26 cellular contexts compared by ENCODE assay signal in genomic region chr4:185036842-185037241, GRCh38. TPM values are rescaled to one million over a fixed set of nuclear protein-coding genes. Genes with fewer than 3 reads are reported as not detected.
DNase-seq lines count a peak whose midpoint lies in the region; ATAC-seq and TF ChIP-seq lines count a peak whose summit lies in the region.
"Had no signal": no experiment of that assay in that cellular context is flagged by ENCODE, and none has a peak within 500 bp of the region (broad histone marks: within the 10 kb centered on the region; RNA-seq: fewer than 3 reads in every experiment).

No MANE protein-coding gene starts in this region.

- 63 to 70% methylated on average over 4 to 6 of the region's 6 CpGs for WGBS in endodermal cell (ENCODE audit: insufficient coverage in 1 of 2, insufficient read length in 1 of 2), 2 experiments

- no peak overlapping the region for H3K27ac Mint-ChIP-seq in GM23338
- H3K27ac Mint-ChIP-seq in endodermal cell, result no peak overlapping the region
- no peak overlapping the region for H3K27ac Mint-ChIP-seq in progenitor cell of endocrine pancreas
- H3K27ac Mint-ChIP-seq: CD14-positive monocyte, IgD-negative memory B cell had no signal

- H3K36me3 ChIP-seq in GM23338 (ENCODE audit: insufficient read depth) (no peaks in the 10 kb centered on the region), endodermal cell (ENCODE audit: control insufficient read depth, insufficient read depth, low read length) (no peaks in the 10 kb centered on the region)

- H4K20me1 ChIP-seq in GM23338 (replicated peaks; ENCODE audit: insufficient read depth), result no peaks in the 10 kb centered on the region

- H3K27me3 ChIP-seq in GM23338 (ENCODE audit: insufficient read depth) (peaks cover 18% of the 10 kb centered on the region; the same call in 1 of the 2 replicates), endodermal cell (ENCODE audit: control insufficient read depth, insufficient read depth, low read length, poor library complexity, severe bottlenecking) (peaks cover 25% of the 10 kb centered on the region)

- no peaks in the 10 kb centered on the region for H3K9me3 ChIP-seq in endodermal cell (ENCODE audit: control insufficient read depth, low read length)

- H3K79me2 ChIP-seq in GM23338 (replicated peaks; ENCODE audit: insufficient read depth), result no peaks in the 10 kb centered on the region

- no peak overlapping the region for H3K4me3 Mint-ChIP-seq in GM23338
- H3K4me3 Mint-ChIP-seq in endodermal cell, result no peak overlapping the region
- H3K4me3 Mint-ChIP-seq in progenitor cell of endocrine pancreas (ENCODE audit: low read depth), result no peak overlapping the region
- H3K4me3 Mint-ChIP-seq: CD14-positive monocyte, IgD-negative memory B cell had no signal

- TF ChIP-seq CTCF in GM23338 (conservative IDR thresholded peaks at IDR 0.05; ENCODE audit: low read depth in 2 of 2) (peak; percentile 57 to 85), endodermal cell (conservative IDR thresholded peaks at IDR 0.05) (peak; percentile 58), progenitor cell of endocrine pancreas (IDR thresholded peaks at IDR 0.05; ENCODE audit: unreplicated experiment) (peak; percentile 12)

- no peak overlapping the region for H2AFZ ChIP-seq in GM23338

- H3K27ac ChIP-seq in GM23338 (ENCODE audit: low read depth), result no peak overlapping the region
- no peak overlapping the region for H3K27ac ChIP-seq in endodermal cell (ENCODE audit: low read depth, low read length)
- H3K27ac ChIP-seq: HL-60 had no signal

- H3K4me3 ChIP-seq in GM23338 (no peak overlapping the region), endodermal cell (ENCODE audit: low read length) (no peak overlapping the region)
- no peak overlapping the region for H3K4me3 ChIP-seq in Jurkat, Clone E6-1 (ENCODE audit: low read length)

- DNase-seq in GM23338 (ENCODE audit: low spot score), result peak; percentile 62
- DNase-seq in Jurkat, Clone E6-1 (ENCODE audit: low read depth, low spot score), result peak; percentile 17
- peak; percentile 58 for DNase-seq in endodermal cell
- no peak for DNase-seq in progenitor cell of endocrine pancreas (ENCODE audit: low spot score, unreplicated experiment)
- DNase-seq: AML-193; DMS79; MM.1S; NCI-H1092; NCI-H146; NCI-H2029 treated with DMSO at 0.1 percent for 48 hours; NCI-H2171; NCI-H446; NK-92 treated with Interleukin-12 subunit alpha and Interleukin-12 subunit beta, amount 100 ng/mL, for 24 hours; OCI-M1; SHP77; T-helper 1 cell had no signal

- H3K9me2 ChIP-seq in GM23338 (ENCODE audit: insufficient read depth), result no peaks in the 10 kb centered on the region

- H3K4me1 Mint-ChIP-seq in GM23338 (peaks cover 8% of the 10 kb centered on the region), endodermal cell (peaks cover 7% of the 10 kb centered on the region), progenitor cell of endocrine pancreas (ENCODE audit: low read depth) (no peaks in the 10 kb centered on the region)

- H3K9me3 Mint-ChIP-seq in GM23338 (peaks cover 12% of the 10 kb centered on the region; the same call in 2 of the 3 replicates), endodermal cell (peaks cover 12% of the 10 kb centered on the region), progenitor cell of endocrine pancreas (ENCODE audit: low read depth) (no peaks in the 10 kb centered on the region)

- H3F3A ChIP-seq in GM23338 (replicated peaks; ENCODE audit: low read depth), result peaks cover 7% of the 10 kb centered on the region; the same call in 1 of the 2 replicates

- no peak overlapping the region for H3K9ac ChIP-seq in endodermal cell (ENCODE audit: extremely low read depth, low read length, poor library complexity, severe bottlenecking)

- ATAC-seq in GM23338 (peak; percentile 88), HG03457 (IDR thresholded peaks at IDR 0.05; ENCODE audit: unreplicated experiment) (no peak), GM21381 (IDR thresholded peaks at IDR 0.05; ENCODE audit: unreplicated experiment) (no peak), GM21529 (IDR thresholded peaks at IDR 0.05; ENCODE audit: unreplicated experiment) (no peak)

- peaks cover 1% of the 10 kb centered on the region for H3K27me3 Mint-ChIP-seq in GM23338 (ENCODE audit: insufficient read depth, low read depth, poor library complexity)
- peaks cover 36% of the 10 kb centered on the region for H3K27me3 Mint-ChIP-seq in endodermal cell (ENCODE audit: insufficient read depth)
- peaks cover 43% of the 10 kb centered on the region for H3K27me3 Mint-ChIP-seq in progenitor cell of endocrine pancreas

- H3K4me1 ChIP-seq in GM23338 (ENCODE audit: insufficient read depth), result no peaks in the 10 kb centered on the region
- H3K4me1 ChIP-seq in endodermal cell (ENCODE audit: control insufficient read depth, insufficient read depth, low read length), result peaks cover 5% of the 10 kb centered on the region

- no peak overlapping the region for H3K4me2 ChIP-seq in GM23338

- H3K36me3 Mint-ChIP-seq in GM23338 (ENCODE audit: low read depth) (peaks cover 5% of the 10 kb centered on the region), endodermal cell (ENCODE audit: low read depth) (no peaks in the 10 kb centered on the region), progenitor cell of endocrine pancreas (ENCODE audit: insufficient read depth) (no peaks in the 10 kb centered on the region)
- H3K36me3 Mint-ChIP-seq: CD14-positive monocyte, IgD-negative memory B cell had no signal

TF ChIP-seq in GM23338, 12 proteins besides CTCF, POLR2A, EP300 and RAD21 (continues in another document):
- no peak for TF ChIP-seq NANOG (IDR thresholded peaks at IDR 0.05; ENCODE audit: borderline replicate concordance)
- TF ChIP-seq ZNF331 (CRISPR knock-in tag; IDR thresholded peaks at IDR 0.05; ENCODE audit: low read depth), result no peak
- TF ChIP-seq ZNF462 (CRISPR knock-in tag; IDR thresholded peaks at IDR 0.05), result no peak
- no peak for TF ChIP-seq POLR2AphosphoS5 (IDR thresholded peaks at IDR 0.05; ENCODE audit: low read depth)
- no peak for TF ChIP-seq JUNB (IDR thresholded peaks at IDR 0.05; ENCODE audit: unreplicated experiment)
- no peak for TF ChIP-seq EZH2 (IDR thresholded peaks at IDR 0.05; ENCODE audit: low read depth, unreplicated experiment)
- TF ChIP-seq ZNF114 (CRISPR knock-in tag; IDR thresholded peaks at IDR 0.05), result no peak

RNA-seq across cellular contexts. Expression of gene HELT, which starts 18.6 kb away (rescaled TPM):
- total RNA-seq in GM23338 (2014; rRNA removed; shearing (Covaris generic)), result not detected in 2 replicates
- 0.28 TPM in 1 of 2 replicates, not detected in the other for polyA plus RNA-seq in GM23338 (2016; fragmentation: Nextera tagmentation; extraction: Ambion mirVana)
- polyA plus RNA-seq in Jurkat, Clone E6-1 (2012; ENCODE audit: insufficient read depth, insufficient read length), result not detected
- total RNA-seq in endodermal cell (not detected), progenitor cell of endocrine pancreas (not detected in 2 replicates)
- not detected for polyA plus RNA-seq in endodermal cell (2013, experiment 1 of 2)
- polyA plus RNA-seq in endodermal cell (2013, experiment 2 of 2), result not detected
- total RNA-seq: G401, HT1080, LHCN-M2, RPMI7951 had no signal
- polyA plus RNA-seq: CD14-positive monocyte, IgD-negative memory B cell had no signal

Comparison
In these comparisons a context has a peak if more than half of its experiments do, and no peak if none do; other contexts are left out.
1. CTCF ChIP-seq: peak in every context shown above with its lines; median percentile 71 in GM23338; 58 in endodermal cell; 12 in progenitor cell of endocrine pancreas.